Comparison of ENCODE assay signal across 8 cellular contexts in genomic region chr17:38667099-38667786, GRCh38. TPM values are rescaled to one million over a fixed set of nuclear protein-coding genes. Genes with fewer than 3 reads are reported as not detected.
A peak's percentile ranks its signal among the peaks of the same experiment; 100 is the strongest.
DNase-seq lines count a peak whose midpoint lies in the region; ATAC-seq and TF ChIP-seq lines count a peak whose summit lies in the region.

No MANE protein-coding gene starts in this region.

- H3K9ac ChIP-seq in OCI-LY3 (ENCODE audit: low read length) (no peak overlapping the region), fibroblast of lung (ENCODE audit: insufficient read depth, low read length) (no peak overlapping the region)

- CTCF ChIA-PET in Calu3 (lab: Charles Lee) = interaction anchor here (0.6 to 10.9 kb wide), 33 partner anchors 9 to 349 kb away, joined by 3 to 496 read pairs (median 6); partner anchors contain the start of genes ARHGAP23, SOCS7 and SRCIN1

- peaks cover 69% of the 10 kb centered on the region for H3K27me3 Mint-ChIP-seq in Calu3 (ENCODE audit: unreplicated experiment)
- peaks cover 64% of the 10 kb centered on the region for H3K27me3 Mint-ChIP-seq in activated T-cell treated with anti-CD3 and anti-CD28 coated beads, Interleukin-2, amount 50 U/mL, for 4 hours (ENCODE audit: low read depth)
- H3K27me3 Mint-ChIP-seq in nephron progenitor cell (ENCODE audit: low read depth, poor library complexity) = peaks cover 62% of the 10 kb centered on the region

- H3K4me3 ChIP-seq in OCI-LY3 (ENCODE audit: low read length) = no peak overlapping the region
- no peak overlapping the region for H3K4me3 ChIP-seq in fibroblast of lung (replicated peaks in 1 of 4; ENCODE audit: control extremely low read depth in 1 of 4, insufficient read depth in 1 of 4, low read depth in 3 of 4, low read length in 4 of 4)
- no peak overlapping the region for H3K4me3 ChIP-seq in tibial artery

- TF ChIP-seq CTCF in Calu3 (IDR thresholded peaks at IDR 0.05; ENCODE audit: unreplicated experiment) = peak; percentile 100
- peak; percentile 97 for TF ChIP-seq CTCF in OCI-LY3 (IDR thresholded peaks at IDR 0.05; ENCODE audit: low read depth, low read length)
- TF ChIP-seq CTCF in fibroblast of lung (conservative IDR thresholded peaks at IDR 0.05 in 1 of 2, IDR thresholded peaks at IDR 0.05 in 1 of 2; ENCODE audit: low read depth in 1 of 2, low read length in 2 of 2) = peak; percentile 100
- TF ChIP-seq CTCF in nephron progenitor cell (IDR thresholded peaks at IDR 0.05) = peak; percentile 100
- peak; percentile 97 to 99 for TF ChIP-seq CTCF in tibial artery (IDR thresholded peaks at IDR 0.05)

- H2AFZ ChIP-seq in OCI-LY3 (ENCODE audit: low read depth, low read length) (no peak overlapping the region), fibroblast of lung (ENCODE audit: low read length) (no peak overlapping the region)

- peak; percentile 96 for DNase-seq in Calu3
- DNase-seq in HuH-7.5 (ENCODE audit: low spot score) = peak; percentile 80
- peak; percentile 40 for DNase-seq in activated T-cell treated with anti-CD3 and anti-CD28 coated beads, Interleukin-2, amount 50 U/mL, for 4 hours
- peak; percentile 52 to 76 for DNase-seq in fibroblast of lung (ENCODE audit: low read depth in 2 of 2)
- DNase-seq in nephron progenitor cell = peak; percentile 78
- peak in 1 of 2 donors; percentile 55 for DNase-seq in tibial artery

- H3K27ac Mint-ChIP-seq in Calu3 (ENCODE audit: unreplicated experiment) (no peak overlapping the region), nephron progenitor cell (no peak overlapping the region)

- intact Hi-C loops in Calu3 (cut with micrococcal nuclease; ENCODE audit: unreplicated experiment) (loop anchor here (1.0 to 5.0 kb wide), 2 partner anchors 175 to 225 kb away; no protein-coding TSS in a partner anchor), tibial artery (cut with DNase I; ENCODE audit: low total_unique reads) (loop anchor here (5.0 kb wide), 1 partner anchor 110 kb away; no protein-coding TSS in a partner anchor)

- H3K79me2 ChIP-seq in OCI-LY3 (ENCODE audit: low read length) = no peaks in the 10 kb centered on the region
- H3K79me2 ChIP-seq in fibroblast of lung (ENCODE audit: control insufficient read depth, insufficient read depth, low read length) = no peaks in the 10 kb centered on the region

- ATAC-seq in activated T-cell treated with anti-CD3 and anti-CD28 coated beads, Interleukin-2, amount 50 U/mL, for 4 hours = peak; percentile 45 to 74
- no peak for ATAC-seq in HG03175 (IDR thresholded peaks at IDR 0.05; ENCODE audit: unreplicated experiment)

- H3K36me3 Mint-ChIP-seq in Calu3 (ENCODE audit: insufficient read depth, unreplicated experiment) (no peaks in the 10 kb centered on the region), nephron progenitor cell (ENCODE audit: low read depth) (no peaks in the 10 kb centered on the region)
- no peaks in the 10 kb centered on the region for H3K36me3 Mint-ChIP-seq in activated T-cell treated with anti-CD3 and anti-CD28 coated beads, Interleukin-2, amount 50 U/mL, for 4 hours (ENCODE audit: insufficient read depth)

- H3K4me1 ChIP-seq in OCI-LY3 (ENCODE audit: low read length) = 0 out of 2 replicates have a peak, but pooled peaks cover 2% of the 10 kb centered on the region
- H3K4me1 ChIP-seq in fibroblast of lung (ENCODE audit: control insufficient read depth, extremely low read depth, insufficient read depth, low read length) = no peaks in the 10 kb centered on the region
- H3K4me1 ChIP-seq in tibial artery = no peaks in the 10 kb centered on the region

- H3K27ac ChIP-seq in OCI-LY3 (ENCODE audit: low read length) = no peak overlapping the region
- H3K27ac ChIP-seq in fibroblast of lung (ENCODE audit: insufficient read depth, low read length) = no peak overlapping the region
- no peak overlapping the region for H3K27ac ChIP-seq in tibial artery

- H3K4me3 Mint-ChIP-seq in Calu3 (ENCODE audit: low read depth, unreplicated experiment) (no peak overlapping the region), nephron progenitor cell (no peak overlapping the region)
- H3K4me3 Mint-ChIP-seq in activated T-cell treated with anti-CD3 and anti-CD28 coated beads, Interleukin-2, amount 50 U/mL, for 4 hours = no peak overlapping the region

- H3K27me3 ChIP-seq in OCI-LY3 (ENCODE audit: low read depth, low read length) (peaks cover 23% of the 10 kb centered on the region), fibroblast of lung (ENCODE audit: control insufficient read depth, insufficient read depth, low read length) (peaks cover 35% of the 10 kb centered on the region), tibial artery (peaks cover 3 to 63% of the 10 kb centered on the region in 2 donors)

- BruUV-seq in Calu3 (replicated peaks; lab: Mats Ljungman, UMichigan) = no TSS peak

- peaks cover 15% of the 10 kb centered on the region for H3K4me1 Mint-ChIP-seq in Calu3 (ENCODE audit: low read depth, unreplicated experiment)
- peaks cover 15% of the 10 kb centered on the region for H3K4me1 Mint-ChIP-seq in activated T-cell treated with anti-CD3 and anti-CD28 coated beads, Interleukin-2, amount 50 U/mL, for 4 hours (ENCODE audit: low read depth)
- H3K4me1 Mint-ChIP-seq in nephron progenitor cell = peaks cover 63% of the 10 kb centered on the region

- H3K9me3 ChIP-seq in OCI-LY3 (ENCODE audit: insufficient read depth, low read length) (no peaks in the 10 kb centered on the region), fibroblast of lung (ENCODE audit: control insufficient read depth, insufficient read depth, low read depth, low read length) (no peaks in the 10 kb centered on the region), tibial artery (no peaks in the 10 kb centered on the region)

- no peaks in the 10 kb centered on the region for H3K36me3 ChIP-seq in OCI-LY3 (replicated peaks; ENCODE audit: low read depth, low read length)
- H3K36me3 ChIP-seq in fibroblast of lung (ENCODE audit: control insufficient read depth, insufficient read depth, low read length) = no peaks in the 10 kb centered on the region
- H3K36me3 ChIP-seq in tibial artery = no peaks in the 10 kb centered on the region

- H3K4me2 ChIP-seq in OCI-LY3 (ENCODE audit: low read length) (peak overlapping the region; percentile 38), fibroblast of lung (ENCODE audit: extremely low read depth, insufficient read depth, low read length) (no peak overlapping the region)

- 0 out of 2 replicates have a peak, but pooled peaks cover 6% of the 10 kb centered on the region for H4K20me1 ChIP-seq in OCI-LY3 (ENCODE audit: insufficient read depth, low read length)
- no peaks in the 10 kb centered on the region for H4K20me1 ChIP-seq in fibroblast of lung (ENCODE audit: control insufficient read depth, extremely low read depth, insufficient read depth, low read length)

- no peaks in the 10 kb centered on the region for H3K9me3 Mint-ChIP-seq in Calu3 (ENCODE audit: low read depth, unreplicated experiment)
- no peaks in the 10 kb centered on the region for H3K9me3 Mint-ChIP-seq in activated T-cell treated with anti-CD3 and anti-CD28 coated beads, Interleukin-2, amount 50 U/mL, for 4 hours
- H3K9me3 Mint-ChIP-seq in nephron progenitor cell = no peaks in the 10 kb centered on the region

RNA-seq across cellular contexts. Expression of gene EPOP, which starts 7.5 kb away (rescaled TPM):
- total RNA-seq in Calu3 (2022) (15.3 and 20.9 TPM in 2 replicates), fibroblast of lung (0.26 and 0.33 TPM in 2 replicates)
- total RNA-seq in activated T-cell treated with anti-CD3 and anti-CD28 coated beads, Interleukin-2, amount 50 U/mL, for 4 hours = 100 to 1,000 TPM; 110 to 131 (median 110) TPM
- polyA plus RNA-seq in fibroblast of lung = 0.14 and 0.24 TPM in 2 replicates
- 0.44 and 0.48 TPM in 2 replicates for polyA plus RNA-seq in fibroblast of lung (2012)
- 0.30 and 0.90 TPM in 2 replicates for polyA minus RNA-seq in fibroblast of lung (ENCODE audit: low replicate concordance)

RNA-seq across cellular contexts. Expression of gene MLLT6, which starts 37.8 kb away (rescaled TPM):
- 463 and 498 TPM in 2 replicates for total RNA-seq in Calu3 (2022)
- 100 to 1,000 TPM; 263 to 315 (median 286) TPM for total RNA-seq in activated T-cell treated with anti-CD3 and anti-CD28 coated beads, Interleukin-2, amount 50 U/mL, for 4 hours
- 17.7 and 20.0 TPM in 2 replicates for total RNA-seq in fibroblast of lung
- polyA plus RNA-seq in fibroblast of lung = 14.3 and 15.4 TPM in 2 replicates
- 14.2 and 18.2 TPM in 2 replicates for polyA plus RNA-seq in fibroblast of lung (2012)
- 17.6 and 34.5 TPM in 2 replicates for polyA minus RNA-seq in fibroblast of lung (ENCODE audit: low replicate concordance)

Comparison
In these comparisons a context has a peak if more than half of its experiments do, and no peak if none do; other contexts are left out.
1. RNA of gene EPOP, which starts 7.5 kb away (total RNA-seq): 110 to 131 TPM in activated T-cell treated with anti-CD3 and anti-CD28 coated beads, Interleukin-2, amount 50 U/mL, for 4 hours and 15.3 to 20.9 TPM in Calu3; 0.26 to 0.33 TPM in fibroblast of lung; every median in the first group is over 10 times any median in the second.
2. RNA of gene MLLT6, which starts 37.8 kb away (total RNA-seq): 463 to 498 TPM in Calu3 and 263 to 315 TPM in activated T-cell treated with anti-CD3 and anti-CD28 coated beads, Interleukin-2, amount 50 U/mL, for 4 hours; 17.7 to 20.0 TPM in fibroblast of lung; every median in the first group is over 10 times any median in the second.
3. Peak in every context shown above with its lines, with median percentiles within 50 percentile points of each other: CTCF ChIP-seq.